Comparison of ENCODE assay signal across 21 cellular contexts in genomic region chr19:5351731-5352228, GRCh38. TPM values are rescaled to one million over a fixed set of nuclear protein-coding genes. Genes with fewer than 3 reads are reported as not detected.
A peak's percentile ranks its signal among the peaks of the same experiment; 100 is the strongest.
DNase-seq lines count a peak whose midpoint lies in the region; ATAC-seq, FAIRE-seq and TF ChIP-seq lines count a peak whose summit lies in the region.
"Had no signal": no experiment of that assay in that cellular context is flagged by ENCODE, and none has a peak within 500 bp of the region (broad histone marks: within the 10 kb centered on the region; RNA-seq: fewer than 3 reads in every experiment).

No MANE protein-coding gene starts in this region.

- H3K4me2 ChIP-seq in HCT116 (ENCODE audit: low read length) = no peak overlapping the region
- H3K4me2 ChIP-seq in astrocyte (ENCODE audit: low read length) = no peak overlapping the region

- RAD21 ChIA-PET in HCT116 (lab: Charles Lee; ENCODE audit: low non-redundant PET in 1 of 2, low total read pairs in 2 of 2, uncharacterized antibody in 2 of 2, unreplicated experiment in 2 of 2) = no interaction called here

- H3K27ac Mint-ChIP-seq in astrocyte (ENCODE audit: unreplicated experiment) = no peak overlapping the region
- H3K27ac Mint-ChIP-seq: CD4-positive, alpha-beta memory T cell; IgD-negative memory B cell had no signal

- peaks cover 7% of the 10 kb centered on the region for H3K9me3 Mint-ChIP-seq in astrocyte (ENCODE audit: unreplicated experiment)

- H3K4me3 ChIP-seq in A673 (ENCODE audit: low read depth, low read length, poor library complexity, severe bottlenecking) (no peak overlapping the region), HCT116 (replicated peaks in 1 of 2; ENCODE audit: low read depth in 1 of 2, low read length in 2 of 2) (no peak overlapping the region), astrocyte (ENCODE audit: insufficient read depth, low read depth, low read length) (no peak overlapping the region), iPS-20b (ENCODE audit: low read length) (no peak overlapping the region)
- H3K4me3 ChIP-seq: GM23248 had no signal

- no peak overlapping the region for H3K4me3 Mint-ChIP-seq in astrocyte (ENCODE audit: unreplicated experiment)
- H3K4me3 Mint-ChIP-seq: CD4-positive, alpha-beta memory T cell; IgD-negative memory B cell had no signal

- POLR2A ChIA-PET in A673 (lab: Charles Lee; ENCODE audit: low non-redundant PET) (interaction anchor here (0.7 kb wide), 1 partner anchor 25 kb away, joined by 3 read pairs; no protein-coding TSS in a partner anchor), HCT116 (lab: Charles Lee) (interaction anchor here (0.7 kb wide), 2 partner anchors 8 to 42 kb away, joined by 3 read pairs; no protein-coding TSS in a partner anchor)

- H3K9me3 ChIP-seq in A673 (ENCODE audit: low read depth, low read length, poor library complexity, severe bottlenecking) = no peaks in the 10 kb centered on the region
- H3K9me3 ChIP-seq in HCT116 (ENCODE audit: control insufficient read depth in 1 of 2, insufficient read depth in 1 of 2, low read depth in 1 of 2, low read length in 2 of 2) = no peaks in the 10 kb centered on the region
- no peaks in the 10 kb centered on the region for H3K9me3 ChIP-seq in astrocyte (ENCODE audit: insufficient read depth, low read depth, low read length)
- peaks cover 6% of the 10 kb centered on the region for H3K9me3 ChIP-seq in iPS-20b (ENCODE audit: insufficient read depth, low read depth, low read length)
- H3K9me3 ChIP-seq: BE2C had no signal

- CTCF ChIA-PET in A673 (lab: Charles Lee) (no interaction called here), HCT116 (lab: Charles Lee) (no interaction called here)

- H4K20me1 ChIP-seq in HCT116 (ENCODE audit: insufficient read depth) (no peaks in the 10 kb centered on the region), astrocyte (ENCODE audit: insufficient read depth, low read length) (no peaks in the 10 kb centered on the region)

- FAIRE-seq in astrocyte (lab: Jason Lieb, UNC) = no peak
- FAIRE-seq: GM12891, RCC 7860 had no signal

- no peaks in the 10 kb centered on the region for H3K36me3 Mint-ChIP-seq in astrocyte (ENCODE audit: low read depth, unreplicated experiment)
- H3K36me3 Mint-ChIP-seq: CD4-positive, alpha-beta memory T cell had no signal

- H3K27me3 ChIP-seq in A673 (replicated peaks; ENCODE audit: insufficient read depth, low read depth, low read length, poor library complexity) (no peaks in the 10 kb centered on the region), HCT116 (ENCODE audit: insufficient read depth, low read length) (no peaks in the 10 kb centered on the region), astrocyte (ENCODE audit: insufficient read depth, low read length) (peaks cover 3% of the 10 kb centered on the region), iPS-20b (ENCODE audit: insufficient read depth, low read length) (peaks cover 2% of the 10 kb centered on the region)
- H3K27me3 ChIP-seq: BE2C had no signal

- ATAC-seq in HCT116 (no peak), HG03432 (IDR thresholded peaks at IDR 0.05; ENCODE audit: unreplicated experiment) (no peak), left ventricle myocardium superior (no peak)
- ATAC-seq in stimulated activated naive CD8-positive, alpha-beta T cell treated with anti-CD3 and anti-CD28 coated beads, Interleukin-15, Interleukin-2, amounts not matched to agents 100 U/mL and 50 U/mL, for 24 hours = no peak
- no peak for ATAC-seq in activated CD4-positive, CD25-positive, alpha-beta regulatory T cell treated with anti-CD3 and anti-CD28 coated beads, Interleukin-2, amount 50 U/mL, for 24 hours
- ATAC-seq: Right ventricle myocardium inferior had no signal

- no peak for TF ChIP-seq CTCF in A673 (conservative IDR thresholded peaks at IDR 0.05; ENCODE audit: low read depth, low read length)
- no peak for TF ChIP-seq CTCF in HCT116 (IDR thresholded peaks at IDR 0.05 in 2 of 3, conservative IDR thresholded peaks at IDR 0.05 in 1 of 3; ENCODE audit: borderline replicate concordance in 1 of 3, insufficient read depth in 1 of 3, low read depth in 2 of 3, low read length in 2 of 3)
- TF ChIP-seq CTCF in astrocyte (IDR thresholded peaks at IDR 0.05; ENCODE audit: insufficient read depth, low read depth, low read length) = no peak

- H3K27me3 Mint-ChIP-seq in astrocyte (ENCODE audit: low read depth, unreplicated experiment) = peaks cover 49% of the 10 kb centered on the region

- H3K4me1 ChIP-seq in A673 (ENCODE audit: insufficient read depth, low read length, poor library complexity, severe bottlenecking) = no peaks in the 10 kb centered on the region
- peaks cover 0 to 16% of the 10 kb centered on the region in 2 experiments; a peak in 2 of 4 replicates for H3K4me1 ChIP-seq in HCT116 (ENCODE audit: control insufficient read depth in 1 of 2, insufficient read depth in 2 of 2, low read length in 2 of 2)
- no peaks in the 10 kb centered on the region for H3K4me1 ChIP-seq in astrocyte (ENCODE audit: insufficient read depth, low read length)
- no peaks in the 10 kb centered on the region for H3K4me1 ChIP-seq in iPS-20b (ENCODE audit: insufficient read depth, low read length)
- H3K4me1 ChIP-seq: BE2C had no signal

- H3K9ac ChIP-seq in HCT116 (ENCODE audit: low read length) = peak overlapping the region; percentile 39; the same call in 1 of the 2 replicates
- H3K9ac ChIP-seq in astrocyte (ENCODE audit: low read length) = peak overlapping the region; percentile 68
- H3K9ac ChIP-seq in iPS-20b (ENCODE audit: low read depth, low read length) = peak overlapping the region; percentile 87
- H3K9ac ChIP-seq: GM23248 had no signal

- DNase-seq in A673 (ENCODE audit: low spot score) (no peak), HCT116 (ENCODE audit: low read depth, low spot score) (no peak), astrocyte (ENCODE audit: low read depth) (no peak), left ventricle myocardium superior (no peak)
- no peak for DNase-seq in stimulated activated naive CD8-positive, alpha-beta T cell treated with anti-CD3 and anti-CD28 coated beads, Interleukin-15, Interleukin-2, amounts not matched to agents 100 U/mL and 50 U/mL, for 24 hours
- DNase-seq: BE2C; CD4-positive, alpha-beta memory T cell; DMS153; Karpas-422; MV-4-11; NCI-H1105 treated with DMSO at 0.1 percent for 48 hours; NCI-H2029 treated with DMSO at 0.1 percent for 48 hours; NCI-H524 treated with DMSO at 0.1 percent for 48 hours had no signal

- H2AFZ ChIP-seq in HCT116 (ENCODE audit: low read depth, low read length, poor library complexity, severe bottlenecking) (no peak overlapping the region), astrocyte (ENCODE audit: low read depth, low read length) (no peak overlapping the region)
- H2AFZ ChIP-seq: GM23248 had no signal

- no peak for TF ChIP-seq RAD21 in HCT116 (IDR thresholded peaks at IDR 0.05; ENCODE audit: low read depth)

- no peaks in the 10 kb centered on the region for H3K9me2 ChIP-seq in HCT116 (ENCODE audit: insufficient read depth)

- BruUV-seq in A673 (replicated peaks; lab: Mats Ljungman, UMichigan) (no TSS peak), HCT116 (replicated peaks; lab: Mats Ljungman, UMichigan) (no TSS peak)

- TF ChIP-seq POLR2A in HCT116 (IDR thresholded peaks at IDR 0.05; ENCODE audit: borderline replicate concordance, extremely low read depth, insufficient read depth, insufficient read length) = no peak

- H3K4me1 Mint-ChIP-seq in astrocyte (ENCODE audit: low read depth, unreplicated experiment) = no peaks in the 10 kb centered on the region
- H3K4me1 Mint-ChIP-seq: CD4-positive, alpha-beta memory T cell had no signal

- H3K79me2 ChIP-seq in HCT116 (ENCODE audit: insufficient read depth, low read length) (no peaks in the 10 kb centered on the region), astrocyte (ENCODE audit: insufficient read depth, low read length) (no peaks in the 10 kb centered on the region)

- intact Hi-C loops in A673 (cut with micrococcal nuclease; ENCODE audit: unreplicated experiment) (loop anchor here (10.0 kb wide), 1 partner anchor 307 kb away; no protein-coding TSS in a partner anchor), HCT116 (cut with micrococcal nuclease) (no loop called here), left ventricle myocardium superior (cut with micrococcal nuclease) (no loop called here)

- H3K36me3 ChIP-seq in A673 (ENCODE audit: insufficient read depth, low read length, poor library complexity, severe bottlenecking) (no peaks in the 10 kb centered on the region), HCT116 (ENCODE audit: control insufficient read depth in 1 of 2, insufficient read depth in 2 of 2, low read length in 2 of 2) (no peaks in the 10 kb centered on the region), astrocyte (ENCODE audit: insufficient read depth, low read length) (no peaks in the 10 kb centered on the region), iPS-20b (ENCODE audit: insufficient read depth, low read depth, low read length) (no peaks in the 10 kb centered on the region)
- H3K36me3 ChIP-seq: BE2C had no signal

- H3K27ac ChIP-seq in A673 (ENCODE audit: low read depth, low read length, poor library complexity, severe bottlenecking) (peak overlapping the region; percentile 58), HCT116 (ENCODE audit: low read depth, low read length) (no peak overlapping the region), astrocyte (ENCODE audit: low read depth, low read length) (no peak overlapping the region), iPS-20b (ENCODE audit: low read length) (peak overlapping the region; percentile 31)
- H3K27ac ChIP-seq: GM23248 had no signal

TF ChIP-seq in HCT116, 20 proteins besides CTCF, POLR2A, EP300 and RAD21 (continues in another document):
- no peak for TF ChIP-seq TCF7L2 (IDR thresholded peaks at IDR 0.05; ENCODE audit: borderline replicate concordance, extremely low read depth, insufficient read depth, insufficient read length)

RNA-seq across cellular contexts. Expression of gene PTPRS, which starts 11.2 kb away (rescaled TPM):
- total RNA-seq in A673 (2021) (215 and 240 TPM in 2 replicates), HCT116 (2021; ENCODE audit: unreplicated experiment) (123 TPM), astrocyte (125 and 142 TPM in 2 replicates), left ventricle myocardium superior (39.3 TPM)
- polyA plus RNA-seq in HCT116 (2012) = 54.1 and 59.0 TPM in 2 replicates

Comparison
In these comparisons a context has a peak if more than half of its experiments do, and no peak if none do; other contexts are left out.
1. H3K27ac ChIP-seq: peak in A673 (single experiment) and iPS-20b (single experiment); none in HCT116 (single experiment) and astrocyte (single experiment).
2. Peak in every context shown above with its lines, with median percentiles within 50 percentile points of each other: H3K9ac ChIP-seq.